ENCODE assay signal across 8 cellular contexts in the genomic region with DNA sequence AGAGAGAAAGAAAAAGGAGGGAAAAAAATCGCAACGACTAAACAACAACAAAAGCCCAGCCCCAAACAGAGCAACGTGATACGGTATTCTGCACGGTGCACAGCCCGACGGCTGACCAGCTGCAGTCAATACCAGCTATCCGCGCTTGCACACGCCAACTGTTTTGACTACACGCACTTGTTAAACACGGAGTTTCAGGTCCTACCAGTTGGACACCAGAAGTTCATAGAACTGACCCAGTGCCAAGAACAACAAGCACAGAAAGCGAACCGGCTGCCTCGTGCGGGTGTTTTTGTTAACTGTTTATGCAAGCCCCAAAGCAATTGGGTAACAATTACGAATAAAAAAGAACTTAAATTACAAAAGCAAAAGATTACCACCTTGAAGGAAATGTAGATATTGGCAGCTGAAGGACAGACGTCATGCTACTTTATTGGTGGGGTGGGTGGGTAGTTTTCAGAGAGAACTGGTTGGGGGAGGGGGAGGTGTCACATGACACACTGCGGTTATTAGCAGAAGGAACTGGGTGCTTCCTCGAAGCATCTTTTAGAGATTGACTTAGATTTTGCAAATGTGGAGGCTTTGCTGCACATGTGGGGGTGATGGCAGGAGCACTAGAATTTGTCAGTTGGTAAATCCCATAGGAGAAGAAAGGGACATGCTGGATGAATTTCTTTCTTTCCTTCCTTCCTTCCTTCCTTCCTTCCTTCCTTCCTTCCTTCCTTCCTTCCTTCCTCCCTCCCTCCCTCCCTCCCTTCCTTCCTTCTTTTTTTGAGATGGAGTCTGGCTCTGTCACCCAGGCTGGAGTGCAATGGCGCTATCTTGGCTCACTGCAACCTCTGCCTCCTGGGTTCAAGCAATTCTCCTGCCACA.
DNase-seq lines count a peak whose midpoint lies in the region; ATAC-seq and TF ChIP-seq lines count a peak whose summit lies in the region.

No MANE protein-coding gene starts in this region.

- H3K36me3 ChIP-seq in stomach = no peaks in the 10 kb centered on the region

- ATAC-seq in GM19397 (IDR thresholded peaks at IDR 0.05; ENCODE audit: unreplicated experiment) = peak; percentile 75

- no peaks in the 10 kb centered on the region for H3K27me3 ChIP-seq in stomach

- TF ChIP-seq POLR2A in stomach (IDR thresholded peaks at IDR 0.05) = no peak

- WGBS in stomach, 5 donors = 3 to 6% (median 4%) methylated on average over 21 of the region's 21 CpGs

- intact Hi-C loops in stomach (cut with DNase I; ENCODE audit: low total_unique reads) = no loop called here

- no peak for TF ChIP-seq EP300 in stomach (IDR thresholded peaks at IDR 0.05)

- H3K27ac ChIP-seq in stomach = peak overlapping the region; percentile 47 to 92 (median 85)

- H3K4me1 ChIP-seq in stomach = peaks cover 16 to 41% (median 35%) of the 10 kb centered on the region in 4 donors

- H3K9me3 ChIP-seq in stomach = no peaks in the 10 kb centered on the region

- DNase-seq in Ammon's horn (ENCODE audit: low spot score) = peak; percentile 74
- peak; percentile 26 for DNase-seq in NCI-H1694 (lab: John Stamatoyannopoulos, UW)
- DNase-seq in activated CD4-positive, alpha-beta T cell treated with anti-CD3 and anti-CD28 coated beads, Interleukin-2, amount 50 U/mL, for 1 hour = peak; percentile 69
- peak; percentile 36 for DNase-seq in effector CD8-positive, alpha-beta T cell (lab: John Stamatoyannopoulos, UW)
- DNase-seq in midbrain (lab: John Stamatoyannopoulos, UW) = peak; percentile 51
- DNase-seq in stomach = peak; percentile 81
- no peak for DNase-seq in cerebellum (ENCODE audit: low spot score)

- TF ChIP-seq CTCF in stomach (IDR thresholded peaks at IDR 0.05) = no peak

- peak overlapping the region; percentile 38 to 53 (median 46) for H3K4me3 ChIP-seq in stomach
